Comparison of ENCODE assay signal across 24 cellular contexts in the genomic region with DNA sequence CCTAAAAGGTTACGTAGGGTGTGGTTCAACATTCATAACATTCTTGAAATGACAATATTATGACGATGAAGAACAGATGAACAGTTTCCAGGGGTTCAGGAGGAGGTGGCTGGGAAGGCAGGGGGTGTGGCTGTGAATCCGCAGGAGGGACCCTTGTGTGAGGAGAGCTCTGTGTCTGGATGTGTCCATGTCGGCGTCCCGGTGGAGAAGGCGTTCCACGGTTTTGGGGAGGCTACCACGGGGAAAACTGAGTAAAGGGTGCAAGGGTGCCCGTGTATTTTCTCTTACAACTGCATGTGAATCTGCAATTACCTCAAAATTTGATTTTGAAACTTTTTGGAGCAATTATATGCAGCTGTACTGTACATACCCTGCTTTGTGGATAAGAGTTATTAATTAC. TPM values are rescaled to one million over a fixed set of nuclear protein-coding genes. Genes with fewer than 3 reads are reported as not detected.
"Had no signal": no experiment of that assay in that cellular context is flagged by ENCODE, and none has a peak within 500 bp of the region (broad histone marks: within the 10 kb centered on the region; RNA-seq: fewer than 3 reads in every experiment).

No MANE protein-coding gene starts in this region.

- H3K36me3 Mint-ChIP-seq: natural killer cell treated with Interleukin-12 subunit alpha and Interleukin-12 subunit beta and Interleukin-15 and Interleukin-18, amount 100 ng/mL, for 72 hours had no signal

- H3K27ac Mint-ChIP-seq: memory B cell; natural killer cell treated with Interleukin-12 subunit alpha and Interleukin-12 subunit beta and Interleukin-15 and Interleukin-18, amount 100 ng/mL, for 72 hours; progenitor cell of endocrine pancreas; stimulated activated naive B cell treated with anti-CD40 and anti-IgM and Interleukin-4, amounts not matched to agents 10 μg/mL and 1 μg/mL and 100 μg/mL, for 72 hours; stimulated activated naive CD8-positive, alpha-beta T cell treated with anti-CD3 and anti-CD28 coated beads, Interleukin-15, Interleukin-2, amounts not matched to agents 100 ng/mL and 50 ng/mL, for 24 hours had no signal

- H3K4me3 Mint-ChIP-seq: memory B cell; natural killer cell treated with Interleukin-12 subunit alpha and Interleukin-12 subunit beta and Interleukin-15 and Interleukin-18, amount 100 ng/mL, for 72 hours; neural crest cell; stimulated activated naive B cell treated with anti-CD40 and anti-IgM and Interleukin-4, amounts not matched to agents 10 μg/mL and 1 μg/mL and 100 μg/mL, for 72 hours; stimulated activated naive CD8-positive, alpha-beta T cell treated with anti-CD3 and anti-CD28 coated beads, Interleukin-15, Interleukin-2, amounts not matched to agents 100 ng/mL and 50 ng/mL, for 24 hours had no signal

- DNase-seq: effector CD4-positive, alpha-beta T cell; foreskin fibroblast; gastrocnemius medialis; head of caudate nucleus; stimulated activated CD4-positive, alpha-beta T cell treated with anti-CD3 and anti-CD28 coated beads, Interleukin-4, amount 100 ng/mL, for 4 hours; stimulated activated naive B cell treated with anti-CD40 and anti-IgM and Interleukin-4, amounts not matched to agents 10 μg/mL and 1 μg/mL and 100 μg/mL, for 72 hours had no signal

- H3K4me1 Mint-ChIP-seq: neural crest cell had no signal

- FAIRE-seq: colon, urothelium cell line had no signal

- H3K9ac ChIP-seq: parathyroid adenoma had no signal

- H3K4me1 ChIP-seq: gastrocnemius medialis, parathyroid adenoma, right atrium auricular region, tibial nerve, upper lobe of left lung had no signal

- H3K79me2 ChIP-seq: parathyroid adenoma had no signal

- H3K27me3 ChIP-seq: neutrophil, right atrium auricular region, tibial nerve, upper lobe of left lung had no signal

- H3K4me3 ChIP-seq: dorsolateral prefrontal cortex, gastrocnemius medialis, lung, right atrium auricular region, thoracic aorta, tibial nerve, upper lobe of left lung had no signal

- H3K27me3 Mint-ChIP-seq: memory B cell; stimulated activated naive B cell treated with anti-CD40 and anti-IgM and Interleukin-4, amounts not matched to agents 10 μg/mL and 1 μg/mL and 100 μg/mL, for 72 hours had no signal

- H3K9me3 Mint-ChIP-seq: natural killer cell treated with Interleukin-12 subunit alpha and Interleukin-12 subunit beta and Interleukin-15 and Interleukin-18, amount 100 ng/mL, for 72 hours had no signal

- H3K9me3 ChIP-seq: gastrocnemius medialis, neutrophil had no signal

- H3K27ac ChIP-seq: dorsolateral prefrontal cortex, gastrocnemius medialis, neutrophil, parathyroid adenoma, right atrium auricular region, thoracic aorta, tibial nerve, upper lobe of left lung had no signal

- H2AFZ ChIP-seq: parathyroid adenoma had no signal

- ATAC-seq: gastrocnemius medialis; natural killer cell treated with Interleukin-12 subunit alpha and Interleukin-12 subunit beta and Interleukin-15 and Interleukin-18, amount 100 ng/mL, for 72 hours; sciatic nerve; stimulated activated naive B cell treated with anti-CD40 and anti-IgM and Interleukin-4, amounts not matched to agents 10 μg/mL and 1 μg/mL and 100 μg/mL, for 72 hours had no signal

- H3K36me3 ChIP-seq: gastrocnemius medialis, neutrophil, right atrium auricular region, thoracic aorta, tibial nerve, upper lobe of left lung had no signal

RNA-seq across cellular contexts. Expression of a gene that starts 47.4 kb away (rescaled TPM):
- total RNA-seq: glomerular endothelial cell; natural killer cell treated with Interleukin-12 subunit alpha and Interleukin-12 subunit beta and Interleukin-15 and Interleukin-18, amount 100 ng/mL, for 72 hours; neural crest cell; progenitor cell of endocrine pancreas; right atrium auricular region had no signal
- polyA plus RNA-seq: keratinocyte had no signal
